9 cellular contexts compared by ENCODE assay signal in genomic region chr3:172094621-172095557, GRCh38. TPM values are rescaled to one million over a fixed set of nuclear protein-coding genes. Genes with fewer than 3 reads are reported as not detected.
DNase-seq lines count a peak whose midpoint lies in the region; ATAC-seq, FAIRE-seq and TF ChIP-seq lines count a peak whose summit lies in the region.
"Had no signal": no experiment of that assay in that cellular context is flagged by ENCODE, and none has a peak within 500 bp of the region (broad histone marks: within the 10 kb centered on the region; RNA-seq: fewer than 3 reads in every experiment).

No MANE protein-coding gene starts in this region.

- H3K4me2 ChIP-seq in DND-41 (ENCODE audit: insufficient read depth, low read length) (no peak overlapping the region), astrocyte (ENCODE audit: low read length) (no peak overlapping the region)

- in situ Hi-C loops in ACHN (cut with HindIII; ENCODE audit: low pct_ligation_motif_present, low pct_unique_long_range_greater_than_20kb, low sequenced_read_pairs) = no loop called here

- H3K27ac Mint-ChIP-seq in astrocyte (ENCODE audit: unreplicated experiment) = peak overlapping the region; percentile 78
- H3K27ac Mint-ChIP-seq in stimulated activated memory B cell treated with anti-CD40 and anti-IgM and Interleukin-4, amounts not matched to agents 10 μg/mL and 1 μg/mL and 100 μg/mL, for 72 hours = no peak overlapping the region
- H3K27ac Mint-ChIP-seq in CD4-positive, alpha-beta T cell = no peak overlapping the region
- H3K27ac Mint-ChIP-seq: brain had no signal

- H3K9me3 ChIP-seq in DND-41 (ENCODE audit: insufficient read depth, low read length, severe bottlenecking) = no peaks in the 10 kb centered on the region
- H3K9me3 ChIP-seq in astrocyte (ENCODE audit: insufficient read depth, low read depth, low read length) = no peaks in the 10 kb centered on the region
- no peaks in the 10 kb centered on the region for H3K9me3 ChIP-seq in CD4-positive, alpha-beta T cell (ENCODE audit: control insufficient read depth, low read length)

- H3K4me3 ChIP-seq in DND-41 (ENCODE audit: low read depth in 1 of 2, low read length in 2 of 2) = no peak overlapping the region
- no peak overlapping the region for H3K4me3 ChIP-seq in astrocyte (ENCODE audit: insufficient read depth, low read depth, low read length)

- intact Hi-C loops in CD4-positive, alpha-beta T cell (cut with DNase I, micrococcal nuclease) = no loop called here

- H2AFZ ChIP-seq in DND-41 (ENCODE audit: low read depth, low read length) (no peak overlapping the region), astrocyte (ENCODE audit: low read depth, low read length) (no peak overlapping the region)

- H3K4me1 Mint-ChIP-seq in astrocyte (ENCODE audit: low read depth, unreplicated experiment) = peaks cover 73% of the 10 kb centered on the region
- peaks cover 7% of the 10 kb centered on the region for H3K4me1 Mint-ChIP-seq in stimulated activated memory B cell treated with anti-CD40 and anti-IgM and Interleukin-4, amounts not matched to agents 10 μg/mL and 1 μg/mL and 100 μg/mL, for 72 hours
- H3K4me1 Mint-ChIP-seq in CD4-positive, alpha-beta T cell (ENCODE audit: low read depth) = peaks cover 45% of the 10 kb centered on the region

- no peak for TF ChIP-seq POLR2A in erythroblast (IDR thresholded peaks at IDR 0.05; ENCODE audit: low read length)

- H3K9me3 Mint-ChIP-seq in astrocyte (ENCODE audit: unreplicated experiment) = no peaks in the 10 kb centered on the region
- no peaks in the 10 kb centered on the region for H3K9me3 Mint-ChIP-seq in stimulated activated memory B cell treated with anti-CD40 and anti-IgM and Interleukin-4, amounts not matched to agents 10 μg/mL and 1 μg/mL and 100 μg/mL, for 72 hours
- H3K9me3 Mint-ChIP-seq in CD4-positive, alpha-beta T cell = no peaks in the 10 kb centered on the region

- DNase-seq in DND-41 (no peak), astrocyte (ENCODE audit: low read depth) (peak; percentile 40), ACHN (no peak), erythroblast (lab: John Stamatoyannopoulos, UW) (no peak)
- no peak for DNase-seq in CD4-positive, alpha-beta T cell

- ATAC-seq in DND-41 (ENCODE audit: insufficient read depth, low read depth) (0 out of 3 replicates have a peak, but pooled peaks have one; percentile 31), GM19397 (IDR thresholded peaks at IDR 0.05; ENCODE audit: unreplicated experiment) (peak; percentile 87), HG03342 (IDR thresholded peaks at IDR 0.05; ENCODE audit: unreplicated experiment) (peak; percentile 91)
- peak; percentile 60 for ATAC-seq in stimulated activated memory B cell treated with anti-CD40 and anti-IgM and Interleukin-4, amounts not matched to agents 10 μg/mL and 1 μg/mL and 100 μg/mL, for 72 hours
- ATAC-seq in CD4-positive, alpha-beta T cell (ENCODE audit: poor library complexity) = no peak

- H3K27me3 ChIP-seq in DND-41 (ENCODE audit: insufficient read depth, low read length, poor library complexity) = no peaks in the 10 kb centered on the region
- H3K27me3 ChIP-seq in astrocyte (ENCODE audit: insufficient read depth, low read length) = no peaks in the 10 kb centered on the region
- no peaks in the 10 kb centered on the region for H3K27me3 ChIP-seq in CD4-positive, alpha-beta T cell (ENCODE audit: control insufficient read depth, insufficient read depth, low read length)

- FAIRE-seq in astrocyte (lab: Jason Lieb, UNC) = no peak

- no peak for TF ChIP-seq CTCF in DND-41 (IDR thresholded peaks at IDR 0.05; ENCODE audit: borderline replicate concordance, extremely low read depth, low read length, poor library complexity, severe bottlenecking)
- TF ChIP-seq CTCF in astrocyte (IDR thresholded peaks at IDR 0.05; ENCODE audit: insufficient read depth, low read depth, low read length) = no peak
- no peak for TF ChIP-seq CTCF in CD4-positive, alpha-beta T cell (IDR thresholded peaks at IDR 0.05)

- H3K27ac ChIP-seq in DND-41 (ENCODE audit: low read length) (no peak overlapping the region), astrocyte (ENCODE audit: low read depth, low read length) (no peak overlapping the region)
- H3K27ac ChIP-seq in CD4-positive, alpha-beta T cell (ENCODE audit: low read depth, low read length) = no peak overlapping the region

- no peaks in the 10 kb centered on the region for H3K4me1 ChIP-seq in DND-41 (ENCODE audit: insufficient read depth, low read length)
- H3K4me1 ChIP-seq in astrocyte (ENCODE audit: insufficient read depth, low read length) = peaks cover 29% of the 10 kb centered on the region

- H3K36me3 ChIP-seq in DND-41 (ENCODE audit: insufficient read depth, low read length) (no peaks in the 10 kb centered on the region), astrocyte (ENCODE audit: insufficient read depth, low read length) (peaks cover 3% of the 10 kb centered on the region)

- no peaks in the 10 kb centered on the region for H3K27me3 Mint-ChIP-seq in astrocyte (ENCODE audit: low read depth, unreplicated experiment)
- H3K27me3 Mint-ChIP-seq in stimulated activated memory B cell treated with anti-CD40 and anti-IgM and Interleukin-4, amounts not matched to agents 10 μg/mL and 1 μg/mL and 100 μg/mL, for 72 hours = peaks cover 10% of the 10 kb centered on the region
- no peaks in the 10 kb centered on the region for H3K27me3 Mint-ChIP-seq in CD4-positive, alpha-beta T cell
- H3K27me3 Mint-ChIP-seq: brain had no signal

- H3K79me2 ChIP-seq in DND-41 (ENCODE audit: insufficient read depth, low read length) (no peaks in the 10 kb centered on the region), astrocyte (ENCODE audit: insufficient read depth, low read length) (peaks cover 95% of the 10 kb centered on the region)

- H3K9ac ChIP-seq in DND-41 (ENCODE audit: low read depth, low read length) (no peak overlapping the region), astrocyte (ENCODE audit: low read length) (no peak overlapping the region)

- H3K4me3 Mint-ChIP-seq in astrocyte (ENCODE audit: unreplicated experiment) = no peak overlapping the region
- no peak overlapping the region for H3K4me3 Mint-ChIP-seq in stimulated activated memory B cell treated with anti-CD40 and anti-IgM and Interleukin-4, amounts not matched to agents 10 μg/mL and 1 μg/mL and 100 μg/mL, for 72 hours
- H3K4me3 Mint-ChIP-seq in CD4-positive, alpha-beta T cell = no peak overlapping the region
- H3K4me3 Mint-ChIP-seq: brain had no signal

- POLR2A ChIA-PET in CD4-positive, alpha-beta T cell (lab: Charles Lee) = interaction anchor here (0.6 kb wide), 1 partner anchor 168 kb away, joined by 3 read pairs; no protein-coding TSS in a partner anchor

- CTCF ChIA-PET in CD4-positive, alpha-beta T cell (lab: Charles Lee) = interaction anchor here (2.2 kb wide), 1 partner anchor 12 kb away, joined by 5 read pairs; no protein-coding TSS in a partner anchor

- peaks cover 12% of the 10 kb centered on the region for H3K36me3 Mint-ChIP-seq in astrocyte (ENCODE audit: low read depth, unreplicated experiment)
- no peaks in the 10 kb centered on the region for H3K36me3 Mint-ChIP-seq in stimulated activated memory B cell treated with anti-CD40 and anti-IgM and Interleukin-4, amounts not matched to agents 10 μg/mL and 1 μg/mL and 100 μg/mL, for 72 hours
- no peaks in the 10 kb centered on the region for H3K36me3 Mint-ChIP-seq in CD4-positive, alpha-beta T cell (ENCODE audit: low read depth)

- H4K20me1 ChIP-seq in DND-41 (ENCODE audit: insufficient read depth, low read length) (peaks cover 4% of the 10 kb centered on the region; the same call in 1 of the 2 replicates), astrocyte (ENCODE audit: insufficient read depth, low read length) (peaks cover 94% of the 10 kb centered on the region)

RNA-seq across cellular contexts. Expression of gene FNDC3B, which starts 55.5 kb away (rescaled TPM):
- total RNA-seq in astrocyte = 327 and 332 TPM in 2 replicates
- total RNA-seq in CD4-positive, alpha-beta T cell = 10 to 100 TPM; 26.1 to 28.7 TPM

Comparison
In these comparisons a context has a peak if more than half of its experiments do, and no peak if none do; other contexts are left out.
1. RNA of gene FNDC3B, which starts 55.5 kb away (total RNA-seq): 327 to 332 TPM in astrocyte; 26.1 to 28.7 TPM in CD4-positive, alpha-beta T cell; every median in the first group is over 10 times any median in the second.